20 cellular contexts compared by ENCODE assay signal in the genomic region with DNA sequence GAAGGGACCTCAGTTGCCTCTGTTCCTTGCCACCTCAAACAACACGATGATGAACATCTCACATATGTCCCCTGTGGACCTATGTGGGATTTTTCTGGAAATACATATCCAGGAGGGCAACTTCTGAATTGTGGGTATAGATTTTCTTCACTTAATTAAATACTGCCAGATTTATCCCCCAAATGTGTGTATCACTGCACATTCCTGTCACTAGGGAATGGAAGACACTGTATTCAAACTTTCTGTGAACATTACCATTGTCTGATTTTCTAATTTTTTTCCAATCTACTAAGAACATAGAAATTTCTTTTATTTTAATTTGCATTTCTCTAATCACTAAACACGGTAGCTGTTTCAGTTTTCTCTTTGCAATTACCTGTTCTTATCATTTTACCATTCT.
"Had no signal": no experiment of that assay in that cellular context is flagged by ENCODE, and none has a peak within 500 bp of the region (broad histone marks: within the 10 kb centered on the region; RNA-seq: fewer than 3 reads in every experiment).

No MANE protein-coding gene starts in this region.

- H3K9me3 ChIP-seq: body of pancreas, neutrophil, transverse colon had no signal

- H2AFZ ChIP-seq: hepatocyte had no signal

- DNase-seq: activated CD4-positive, alpha-beta T cell treated with anti-CD3 and anti-CD28 coated beads, Interleukin-2, amount 50 U/mL, for 1 hour; activated CD8-positive, alpha-beta memory T cell treated with anti-CD3 and anti-CD28 coated beads for 24 hours; activated gamma-delta T cell treated with Interleukin-2 at 50 U/mL for 16 hours; amniotic stem cell; body of pancreas; central memory CD4-positive, alpha-beta T cell; effector memory CD4-positive, alpha-beta T cell; islet precursor cell; naive B cell; right cardiac atrium; small intestine; stimulated activated CD4-positive, alpha-beta T cell treated with anti-CD3 and anti-CD28 coated beads, Interleukin-4, amount 100 ng/mL, for 4 hours; stimulated activated naive CD8-positive, alpha-beta T cell treated with anti-CD3 and anti-CD28 coated beads, Interleukin-15, Interleukin-2, amounts not matched to agents 100 U/mL and 50 U/mL, for 24 hours; SW 1271; transverse colon had no signal

- ATAC-seq: activated CD4-positive, CD25-positive, alpha-beta regulatory T cell treated with anti-CD3 and anti-CD28 coated beads, Interleukin-2, amount 50 U/mL, for 24 hours; body of pancreas; left lobe of liver; right cardiac atrium; stimulated activated naive CD8-positive, alpha-beta T cell treated with anti-CD3 and anti-CD28 coated beads, Interleukin-15, Interleukin-2, amounts not matched to agents 100 U/mL and 50 U/mL, for 24 hours had no signal

- H3K4me1 ChIP-seq: transverse colon had no signal

- H3K4me2 ChIP-seq: hepatocyte had no signal

- H3K79me2 ChIP-seq: hepatocyte had no signal

- H3K27ac ChIP-seq: body of pancreas, epithelial cell of prostate, hepatocyte, neutrophil, transverse colon had no signal

- H3K4me3 ChIP-seq: body of pancreas, hepatocyte, transverse colon had no signal

- H3K27me3 ChIP-seq: body of pancreas had no signal

- H3K36me3 ChIP-seq: neutrophil, transverse colon had no signal
